ENCODE assay signal across 23 cellular contexts in the genomic region with DNA sequence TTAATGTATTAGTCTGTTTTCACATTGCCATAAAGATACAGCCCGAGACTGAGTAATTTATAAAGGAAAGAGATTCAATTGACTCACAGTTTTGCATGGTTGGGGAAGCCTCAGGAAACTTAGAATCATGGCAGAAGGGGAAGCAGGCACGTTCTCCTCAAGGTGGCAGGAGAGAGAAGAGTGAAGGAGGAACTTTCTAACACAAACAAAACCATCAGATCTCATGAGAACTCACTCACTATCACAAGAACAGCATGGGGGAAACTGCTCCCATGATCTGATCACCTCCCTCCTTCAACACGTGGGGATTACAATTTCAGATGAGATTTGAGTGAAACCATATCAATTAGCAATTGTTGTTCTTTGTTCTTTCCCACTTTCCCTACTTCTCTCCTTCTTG.
DNase-seq lines count a peak whose midpoint lies in the region; ATAC-seq, FAIRE-seq and TF ChIP-seq lines count a peak whose summit lies in the region.
"Had no signal": no experiment of that assay in that cellular context is flagged by ENCODE, and none has a peak within 500 bp of the region (broad histone marks: within the 10 kb centered on the region; RNA-seq: fewer than 3 reads in every experiment).

No MANE protein-coding gene starts in this region.

- no peak overlapping the region for H3T11ph ChIP-seq in H9 (ENCODE audit: low read length)

- no peaks in the 10 kb centered on the region for H3K79me1 ChIP-seq in H9 (ENCODE audit: insufficient read depth, low read depth, low read length, poor library complexity, severe bottlenecking)

- TF ChIP-seq POLR2A in NB4 (IDR thresholded peaks at IDR 0.05; ENCODE audit: extremely low read depth, insufficient read length) = no peak
- TF ChIP-seq POLR2A in GM12878 (IDR thresholded peaks at IDR 0.05; ENCODE audit: low read depth, low read length) = no peak

- no peaks in the 10 kb centered on the region for H3F3A ChIP-seq in neural progenitor cell (ENCODE audit: low read depth)

- no peak for FAIRE-seq in GM12878 (lab: Jason Lieb, UNC)
- FAIRE-seq: pancreas had no signal

- H2BK5ac ChIP-seq in H9 (ENCODE audit: insufficient read length, low read length) = no peak overlapping the region

- H3K56ac ChIP-seq in H9 (ENCODE audit: insufficient read length, low read depth, low read length) = no peak overlapping the region

- no peak overlapping the region for H3K4me2 ChIP-seq in H9 (ENCODE audit: insufficient read depth, insufficient read length, low read length)
- H3K4me2 ChIP-seq in GM12878 (ENCODE audit: control insufficient read depth, insufficient read depth) = no peak overlapping the region
- no peak overlapping the region for H3K4me2 ChIP-seq in neural progenitor cell

- no peak for TF ChIP-seq RAD21 in GM12878 (IDR thresholded peaks at IDR 0.05; ENCODE audit: insufficient read depth, low read depth, low read length)

- no peak overlapping the region for H2BK12ac ChIP-seq in H9 (ENCODE audit: insufficient read length, low read depth, low read length)

- intact Hi-C loops in GM12878 (cut with micrococcal nuclease; ENCODE audit: unreplicated experiment) = no loop called here

- TF ChIP-seq EP300 in GM12878 (IDR thresholded peaks at IDR 0.05; ENCODE audit: borderline replicate concordance in 1 of 2, control insufficient read depth in 1 of 2, low read depth in 2 of 2, low read length in 2 of 2) = no peak

- H3K4me1 Mint-ChIP-seq in H9 (peaks cover 0 to 3% of the 10 kb centered on the region in 2 experiments; a peak in 1 of 4 replicates), neural progenitor cell (no peaks in the 10 kb centered on the region)
- H3K4me1 Mint-ChIP-seq: activated CD4-positive, alpha-beta memory T cell treated with anti-CD3 and anti-CD28 coated beads, Interleukin-2, amount 10 ng/mL, durations not matched to agents 7 days and 5 days; naive thymus-derived CD4-positive, alpha-beta T cell had no signal

- CTCF ChIA-PET in GM12878 (lab: Yijun Ruan, JAX) = no interaction called here

- H3K9me3 ChIP-seq in H9 (ENCODE audit: control insufficient read depth, low read depth, low read length) = no peaks in the 10 kb centered on the region
- no peaks in the 10 kb centered on the region for H3K9me3 ChIP-seq in GM12878 (replicated peaks; ENCODE audit: control insufficient read depth, insufficient read depth, low read length)
- H3K9me3 ChIP-seq in neural progenitor cell (ENCODE audit: low read depth) = no peaks in the 10 kb centered on the region
- H3K9me3 ChIP-seq: breast epithelium, pancreas, tibial artery had no signal

- no peak overlapping the region for H4K8ac ChIP-seq in H9 (replicated peaks; ENCODE audit: insufficient read length, low read depth, low read length)

- no peak overlapping the region for H2BK15ac ChIP-seq in H9 (ENCODE audit: low read depth, low read length)

- H3K4me1 ChIP-seq in H9 (ENCODE audit: insufficient read depth, low read length) = no peaks in the 10 kb centered on the region; the same call in 1 of the 2 replicates
- H3K4me1 ChIP-seq in GM12878 (ENCODE audit: control insufficient read depth, insufficient read depth, low read length) = no peaks in the 10 kb centered on the region
- H3K4me1 ChIP-seq in neural progenitor cell = no peaks in the 10 kb centered on the region
- H3K4me1 ChIP-seq: breast epithelium, tibial artery had no signal

- H3K36me3 Mint-ChIP-seq in H9 (ENCODE audit: insufficient read depth in 1 of 3, low read depth in 3 of 3) (no peaks in the 10 kb centered on the region), neural progenitor cell (no peaks in the 10 kb centered on the region)

- H3K36me3 ChIP-seq in GM12878 (ENCODE audit: control insufficient read depth in 2 of 2, insufficient read depth in 2 of 2, low read length in 1 of 2) (no peaks in the 10 kb centered on the region), neural progenitor cell (no peaks in the 10 kb centered on the region)
- H3K36me3 ChIP-seq: breast epithelium, pancreas, tibial artery had no signal

- H4K5ac ChIP-seq in H9 (ENCODE audit: insufficient read length, low read depth, low read length) = no peak overlapping the region

- SMC1A ChIA-PET in GM12878 (lab: Charles Lee; ENCODE audit: uncharacterized antibody, unreplicated experiment) = interaction anchor here (2.8 kb wide), 1 partner anchor 116 kb away, joined by 7 read pairs; no protein-coding TSS in a partner anchor

- H3K9ac ChIP-seq in H9 (ENCODE audit: extremely low read depth, insufficient read length, low read length) (no peak overlapping the region), GM12878 (ENCODE audit: control insufficient read depth, insufficient read depth, low read length) (no peak overlapping the region), neural progenitor cell (no peak overlapping the region)

- TF ChIP-seq CTCF in H9 (conservative IDR thresholded peaks at IDR 0.05) (peak; percentile 56), NB4 (IDR thresholded peaks at IDR 0.05; ENCODE audit: low read depth, low read length) (no peak), GM12878 (IDR thresholded peaks at IDR 0.05 in 2 of 3, conservative IDR thresholded peaks at IDR 0.05 in 1 of 3; ENCODE audit: control insufficient read depth in 2 of 3, extremely low read depth in 1 of 3, insufficient read depth in 1 of 3, low read depth in 3 of 3, low read length in 3 of 3) (no peak), neural progenitor cell (IDR thresholded peaks at IDR 0.05) (no peak)

- ATAC-seq in GM12878 (peak; percentile 34; the same call in 2 of the 3 replicates), HG02678 (IDR thresholded peaks at IDR 0.05; ENCODE audit: unreplicated experiment) (no peak)
- ATAC-seq: left colon; naive thymus-derived CD4-positive, alpha-beta T cell; pancreas; right cardiac atrium; stimulated activated naive CD8-positive, alpha-beta T cell treated with anti-CD3 and anti-CD28 coated beads, Interleukin-15, Interleukin-2, amounts not matched to agents 100 U/mL and 50 U/mL, for 24 hours had no signal

- BruUV-seq in GM12878 (replicated peaks; lab: Mats Ljungman, UMichigan) = no TSS peak

- H3K23ac ChIP-seq in H9 (ENCODE audit: insufficient read length, low read depth, low read length) = no peak overlapping the region

- no peaks in the 10 kb centered on the region for H4K20me1 ChIP-seq in H9 (ENCODE audit: control insufficient read depth, insufficient read depth, insufficient read length)
- H4K20me1 ChIP-seq in GM12878 (ENCODE audit: control insufficient read depth, insufficient read depth) = no peaks in the 10 kb centered on the region
- no peaks in the 10 kb centered on the region for H4K20me1 ChIP-seq in neural progenitor cell (ENCODE audit: low read depth)

- in situ Hi-C loops in GM12878 (cut with MboI) = no loop called here

- H3K27me3 ChIP-seq in H9 (ENCODE audit: insufficient read depth, low read length) (no peaks in the 10 kb centered on the region), GM12878 (replicated peaks in 1 of 2; ENCODE audit: control insufficient read depth in 2 of 2, insufficient read depth in 2 of 2, low read length in 1 of 2) (no peaks in the 10 kb centered on the region), neural progenitor cell (no peaks in the 10 kb centered on the region)
- H3K27me3 ChIP-seq: breast epithelium, pancreas, tibial artery had no signal

- no peak overlapping the region for H3K18ac ChIP-seq in H9 (ENCODE audit: insufficient read length, low read depth, low read length)

- H2AFZ ChIP-seq in H9 (ENCODE audit: low read length) (no peak overlapping the region), GM12878 (ENCODE audit: control insufficient read depth, low read depth, low read length) (no peak overlapping the region), neural progenitor cell (replicated peaks) (peak overlapping the region; percentile 66)

- H3K27me3 Mint-ChIP-seq in H9 (ENCODE audit: low read depth) (no peaks in the 10 kb centered on the region), neural progenitor cell (ENCODE audit: insufficient read depth, low read depth) (no peaks in the 10 kb centered on the region)
- H3K27me3 Mint-ChIP-seq: activated CD4-positive, alpha-beta memory T cell treated with anti-CD3 and anti-CD28 coated beads, Interleukin-2, amount 10 ng/mL, durations not matched to agents 7 days and 5 days; naive thymus-derived CD4-positive, alpha-beta T cell had no signal

- H2AK5ac ChIP-seq in H9 (ENCODE audit: insufficient read length, low read length) = no peak overlapping the region

- no peaks in the 10 kb centered on the region for H3K79me2 ChIP-seq in H9 (ENCODE audit: insufficient read depth, low read length)
- no peaks in the 10 kb centered on the region for H3K79me2 ChIP-seq in GM12878 (ENCODE audit: control insufficient read depth, insufficient read depth, low read length)
- H3K79me2 ChIP-seq in neural progenitor cell (ENCODE audit: low read depth) = no peaks in the 10 kb centered on the region

- no peak overlapping the region for H2BK120ac ChIP-seq in H9 (ENCODE audit: low read depth, low read length, poor library complexity, severe bottlenecking)

- no peak overlapping the region for H2BK20ac ChIP-seq in H9 (ENCODE audit: low read depth, low read length, poor library complexity, severe bottlenecking)

- H3K27ac Mint-ChIP-seq in H9 (no peak overlapping the region; a peak in 1 of 7 replicates), neural progenitor cell (no peak overlapping the region)
- H3K27ac Mint-ChIP-seq: activated CD4-positive, alpha-beta memory T cell treated with anti-CD3 and anti-CD28 coated beads, Interleukin-2, amount 10 ng/mL, durations not matched to agents 7 days and 5 days; naive thymus-derived CD4-positive, alpha-beta T cell had no signal

- RAD21 ChIA-PET in GM12878 (lab: Charles Lee; ENCODE audit: unreplicated experiment) = no interaction called here

- no CpG with 5 or more reads among the region's 3 CpGs for WGBS in H9 (ENCODE audit: extremely low coverage, insufficient read length, low lambda C conversion rate)
- 0% methylated on average over 3 of the region's 3 CpGs for WGBS in GM12878 (ENCODE audit: insufficient coverage, insufficient replicate concordance, low lambda C conversion rate, missing lambda C conversion rate)

- H3K27ac ChIP-seq in H9 (ENCODE audit: insufficient read length, low read depth, low read length) (no peak overlapping the region), GM12878 (ENCODE audit: control insufficient read depth, insufficient read depth) (no peak overlapping the region), neural progenitor cell (no peak overlapping the region)
- H3K27ac ChIP-seq: breast epithelium, coronary artery, pancreas, tibial artery had no signal

- H3K4ac ChIP-seq in H9 (ENCODE audit: low read depth, low read length) = no peak overlapping the region

- H3K9me3 Mint-ChIP-seq in H9 (no peaks in the 10 kb centered on the region), neural progenitor cell (no peaks in the 10 kb centered on the region)
- H3K9me3 Mint-ChIP-seq: activated CD4-positive, alpha-beta memory T cell treated with anti-CD3 and anti-CD28 coated beads, Interleukin-2, amount 10 ng/mL, durations not matched to agents 7 days and 5 days had no signal

- POLR2A ChIA-PET in GM12878 (lab: Charles Lee) = no interaction called here

- H3K4me3 Mint-ChIP-seq in H9 = no peak overlapping the region
- no peak overlapping the region for H3K4me3 Mint-ChIP-seq in neural progenitor cell
- H3K4me3 Mint-ChIP-seq: activated CD4-positive, alpha-beta memory T cell treated with anti-CD3 and anti-CD28 coated beads, Interleukin-2, amount 10 ng/mL, durations not matched to agents 7 days and 5 days; naive thymus-derived CD4-positive, alpha-beta T cell had no signal

- no peak overlapping the region for H3K14ac ChIP-seq in H9 (ENCODE audit: insufficient read depth, low read length)

- DNase-seq in H9 = no peak
- peak; percentile 2 for DNase-seq in NB4 (ENCODE audit: low read depth)
- no peak for DNase-seq in GM12878 (ENCODE audit: low read depth, low spot score)
- no peak for DNase-seq in neural progenitor cell (ENCODE audit: low spot score)
- no peak for DNase-seq in superior temporal gyrus (ENCODE audit: extremely low spot score)
- no peak for DNase-seq in stimulated activated CD4-positive, alpha-beta T cell treated with anti-CD3 and anti-CD28 coated beads, Interleukin-15, amount 100 ng/mL, for 24 hours
- DNase-seq: activated CD4-positive, alpha-beta memory T cell treated with anti-CD3 and anti-CD28 coated beads, Interleukin-2, amount 10 ng/mL, durations not matched to agents 7 days and 5 days; activated naive CD4-positive, alpha-beta T cell; AML-193; glutamatergic neuron; left colon; mesenchymal stem cell; naive thymus-derived CD4-positive, alpha-beta T cell; NCI-H2171; NCI-H524 treated with DMSO at 0.1 percent for 48 hours; pancreas; right cardiac atrium; stimulated activated CD4-positive, alpha-beta T cell treated with anti-CD3 and anti-CD28 coated beads, Interleukin-4, amount 100 ng/mL, for 4 hours; stimulated activated naive CD8-positive, alpha-beta T cell treated with anti-CD3 and anti-CD28 coated beads, Interleukin-15, Interleukin-2, amounts not matched to agents 100 U/mL and 50 U/mL, for 24 hours; tibial artery had no signal

- no peak overlapping the region for H4K91ac ChIP-seq in H9 (ENCODE audit: insufficient read length, low read depth, low read length)

- H3K23me2 ChIP-seq in H9 (ENCODE audit: insufficient read length, low read depth, low read length, poor library complexity, severe bottlenecking) = no peaks in the 10 kb centered on the region

- H3K4me3 ChIP-seq in NB4 (ENCODE audit: low read depth, low read length) = no peak overlapping the region
- H3K4me3 ChIP-seq in GM12878 = no peak overlapping the region
- H3K4me3 ChIP-seq in neural progenitor cell = no peak overlapping the region
- H3K4me3 ChIP-seq: breast epithelium, coronary artery, pancreas, tibial artery had no signal
